33 cellular contexts compared by ENCODE assay signal in the genomic region with DNA sequence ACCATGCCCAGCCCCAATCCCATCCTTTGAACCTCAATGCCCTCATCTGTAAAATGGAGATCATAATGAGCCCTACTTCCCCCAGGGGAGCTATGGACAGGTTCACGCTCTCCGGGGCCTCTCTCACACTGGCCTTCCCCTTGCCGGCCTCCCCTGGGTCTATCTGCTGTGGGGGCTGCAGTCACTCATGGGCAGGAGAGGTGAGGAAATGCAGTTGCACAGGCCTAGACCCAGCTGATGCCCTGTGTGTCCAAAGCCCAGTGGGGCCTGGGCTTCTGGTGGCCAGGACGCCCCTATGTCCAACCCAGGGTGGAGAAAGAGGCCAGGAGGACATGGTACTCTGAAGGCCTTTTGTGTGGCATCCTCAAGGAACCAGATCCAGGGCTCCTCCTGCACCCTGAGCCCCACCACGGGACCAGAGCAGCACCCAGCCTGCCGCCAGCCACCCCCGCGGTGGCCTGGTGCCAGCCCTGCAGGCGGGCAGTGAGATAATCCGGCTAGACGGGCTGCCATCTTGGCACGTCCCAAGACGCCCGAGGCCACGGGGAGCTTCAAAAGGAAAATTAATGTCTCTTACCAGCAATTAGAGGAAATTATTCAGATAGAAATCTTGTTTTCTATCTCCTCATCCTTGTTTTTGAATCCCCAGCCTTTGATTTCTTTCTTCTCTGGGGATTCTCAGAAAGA. TPM values are rescaled to one million over a fixed set of nuclear protein-coding genes. Genes with fewer than 3 reads are reported as not detected.
DNase-seq lines count a peak whose midpoint lies in the region; TF ChIP-seq lines count a peak whose summit lies in the region.
"Had no signal": no experiment of that assay in that cellular context is flagged by ENCODE, and none has a peak within 500 bp of the region (broad histone marks: within the 10 kb centered on the region; RNA-seq: fewer than 3 reads in every experiment).

No MANE protein-coding gene starts in this region.

- dilution Hi-C loops in mammary epithelial cell (cut with HindIII; ENCODE audit: low sequenced_read_pairs), result no loop called here

- 33% methylated on average over 12 of the region's 15 CpGs for WGBS in mammary epithelial cell (ENCODE audit: low coverage, missing lambda C conversion rate)
- 83 to 85% methylated on average over 15 of the region's 15 CpGs for WGBS in sigmoid colon, 2 donors

- no peak for TF ChIP-seq POLR2A in sigmoid colon (IDR thresholded peaks at IDR 0.05)

- DNase-seq in A673 (ENCODE audit: low spot score), result peak; percentile 68
- peak; percentile 9 for DNase-seq in GM10248 (ENCODE audit: extremely low spot score)
- DNase-seq in mammary epithelial cell, result peak; percentile 11
- DNase-seq in osteoblast (ENCODE audit: insufficient read length, low spot score, missing footprints), result peak; percentile 41
- no peak for DNase-seq in NCI-H446 (lab: John Stamatoyannopoulos, UW)
- no peak for DNase-seq in NCI-H146 (lab: John Stamatoyannopoulos, UW)
- DNase-seq in sigmoid colon, result no peak
- no peak for DNase-seq in GM19238 (ENCODE audit: insufficient read length, low spot score)
- DNase-seq: activated CD4-positive, alpha-beta T cell treated with anti-CD3 and anti-CD28 coated beads, Interleukin-2, amount 10 ng/mL, durations not matched to agents 7 days and 5 days; activated naive CD4-positive, alpha-beta T cell treated with anti-CD3 and anti-CD28 coated beads for 36 hours; body of pancreas; COR-L47; DND-41; glutamatergic neuron; lower lobe of right lung; NCI-H1436; NCI-H2107; NCI-H82; pancreas; SHP77; stimulated activated CD4-positive, alpha-beta T cell treated with anti-CD3 and anti-CD28 coated beads, Interleukin-4, amount 100 ng/mL, for 1 hour; SW 1271; uterus had no signal

- H3K27ac ChIP-seq in A673 (ENCODE audit: low read depth, low read length, poor library complexity, severe bottlenecking) (no peak overlapping the region), mammary epithelial cell (ENCODE audit: insufficient read depth, low read depth, low read length) (no peak overlapping the region), osteoblast (ENCODE audit: low read depth, low read length) (no peak overlapping the region), sigmoid colon (no peak overlapping the region)
- H3K27ac ChIP-seq: A549, adrenal gland, BLaER1, body of pancreas, HL-60, KMS-11, lower lobe of right lung, pancreas, right atrium auricular region, uterus had no signal

- H2AFZ ChIP-seq in mammary epithelial cell (ENCODE audit: low read depth, low read length), result peak overlapping the region; percentile 20
- H2AFZ ChIP-seq in osteoblast (ENCODE audit: low read length), result no peak overlapping the region

- H3K79me2 ChIP-seq in mammary epithelial cell (ENCODE audit: insufficient read depth, low read length) (no peaks in the 10 kb centered on the region), osteoblast (ENCODE audit: insufficient read depth, low read length) (no peaks in the 10 kb centered on the region)

- no peak overlapping the region for H3K9ac ChIP-seq in mammary epithelial cell (ENCODE audit: insufficient read depth, low read length)
- H3K9ac ChIP-seq: BLaER1, KMS-11 had no signal

- H3K4me1 ChIP-seq in A673 (ENCODE audit: insufficient read depth, low read length, poor library complexity, severe bottlenecking), result peaks cover 11% of the 10 kb centered on the region
- H3K4me1 ChIP-seq in mammary epithelial cell (ENCODE audit: insufficient read depth, low read length), result peaks cover 2% of the 10 kb centered on the region
- no peaks in the 10 kb centered on the region for H3K4me1 ChIP-seq in osteoblast (ENCODE audit: insufficient read depth, low read length)
- H3K4me1 ChIP-seq in sigmoid colon, result no peaks in the 10 kb centered on the region
- H3K4me1 ChIP-seq: adrenal gland, body of pancreas, lower lobe of right lung, pancreas, right atrium auricular region, uterus had no signal

- no peak for TF ChIP-seq EP300 in sigmoid colon (IDR thresholded peaks at IDR 0.05)

- BruUV-seq in A673 (replicated peaks; lab: Mats Ljungman, UMichigan), result no TSS peak
- no TSS peak for BruUV-seq in mammary epithelial cell (replicated peaks; lab: Mats Ljungman, UMichigan)

- no peaks in the 10 kb centered on the region for H4K20me1 ChIP-seq in mammary epithelial cell (ENCODE audit: insufficient read depth, low read length)
- no peaks in the 10 kb centered on the region for H4K20me1 ChIP-seq in osteoblast (ENCODE audit: insufficient read depth, low read length)
- H4K20me1 ChIP-seq: BLaER1 had no signal

- POLR2A ChIA-PET in A673 (lab: Charles Lee; ENCODE audit: low non-redundant PET) (no interaction called here), GM10248 (lab: Yijun Ruan, JAX) (no interaction called here)

- H3K4me3 ChIP-seq in A673 (ENCODE audit: low read depth, low read length, poor library complexity, severe bottlenecking), result no peak overlapping the region
- H3K4me3 ChIP-seq in mammary epithelial cell (replicated peaks in 1 of 3; ENCODE audit: insufficient read depth in 1 of 3, low read depth in 2 of 3, low read length in 3 of 3), result no peak overlapping the region
- no peak overlapping the region for H3K4me3 ChIP-seq in osteoblast (ENCODE audit: insufficient read depth, low read length)
- H3K4me3 ChIP-seq in sigmoid colon, result no peak overlapping the region
- H3K4me3 ChIP-seq: A549, adrenal gland, BLaER1, body of pancreas, lower lobe of right lung, pancreas, right atrium auricular region, uterus had no signal

- intact Hi-C loops in A673 (cut with micrococcal nuclease; ENCODE audit: unreplicated experiment), result no loop called here
- intact Hi-C loops in mammary epithelial cell (cut with micrococcal nuclease), result no loop called here
- intact Hi-C loops in sigmoid colon (cut with DNase I), result no loop called here

- in situ Hi-C loops in mammary epithelial cell (cut with MboI; ENCODE audit: low sequenced_read_pairs in 2 of 2), result no loop called here

- H3K27me3 ChIP-seq in A673 (replicated peaks; ENCODE audit: insufficient read depth, low read depth, low read length, poor library complexity) (no peaks in the 10 kb centered on the region), mammary epithelial cell (ENCODE audit: insufficient read depth, low read length) (no peaks in the 10 kb centered on the region), osteoblast (ENCODE audit: insufficient read depth, low read length) (peaks cover 11% of the 10 kb centered on the region), sigmoid colon (no peaks in the 10 kb centered on the region)
- H3K27me3 ChIP-seq: adrenal gland, BLaER1, body of pancreas, pancreas, right atrium auricular region, uterus had no signal

- H3K36me3 ChIP-seq in A673 (ENCODE audit: insufficient read depth, low read length, poor library complexity, severe bottlenecking) (no peaks in the 10 kb centered on the region), mammary epithelial cell (ENCODE audit: insufficient read depth, low read length) (no peaks in the 10 kb centered on the region), osteoblast (ENCODE audit: insufficient read depth, low read length) (no peaks in the 10 kb centered on the region), sigmoid colon (no peaks in the 10 kb centered on the region)
- H3K36me3 ChIP-seq: adrenal gland, BLaER1, lower lobe of right lung, pancreas, right atrium auricular region, uterus had no signal

- TF ChIP-seq CTCF in A673 (conservative IDR thresholded peaks at IDR 0.05; ENCODE audit: low read depth, low read length) (no peak), GM10248 (IDR thresholded peaks at IDR 0.05; ENCODE audit: control extremely low read depth, extremely low read depth, low read depth, missing control alignments) (no peak), mammary epithelial cell (conservative IDR thresholded peaks at IDR 0.05 in 1 of 2, IDR thresholded peaks at IDR 0.05 in 1 of 2; ENCODE audit: extremely low read depth in 1 of 2, insufficient read depth in 1 of 2, low read depth in 1 of 2, low read length in 2 of 2) (no peak), osteoblast (IDR thresholded peaks at IDR 0.05; ENCODE audit: extremely low read depth, low read depth, low read length) (no peak), sigmoid colon (IDR thresholded peaks at IDR 0.05) (no peak)

- H3K9me3 ChIP-seq in A673 (ENCODE audit: low read depth, low read length, poor library complexity, severe bottlenecking) (no peaks in the 10 kb centered on the region), mammary epithelial cell (replicated peaks; ENCODE audit: insufficient read depth, low read length) (peaks cover 2% of the 10 kb centered on the region), osteoblast (ENCODE audit: low read depth, low read length) (no peaks in the 10 kb centered on the region), sigmoid colon (no peaks in the 10 kb centered on the region)
- H3K9me3 ChIP-seq: A549, adrenal gland, BLaER1, body of pancreas, lower lobe of right lung, pancreas, right atrium auricular region, uterus had no signal

- H3K4me2 ChIP-seq in mammary epithelial cell (ENCODE audit: insufficient read depth, low read depth, low read length), result no peak overlapping the region
- H3K4me2 ChIP-seq in osteoblast (ENCODE audit: insufficient read depth, low read length), result no peak overlapping the region
- H3K4me2 ChIP-seq: A549, BLaER1, KMS-11 had no signal

- CTCF ChIA-PET in A673 (lab: Charles Lee), result no interaction called here
- CTCF ChIA-PET in GM10248 (lab: Yijun Ruan, JAX), result interaction anchor here (1.1 to 1.5 kb wide), 2 partner anchors 13 kb away, joined by 3 read pairs; no protein-coding TSS in a partner anchor
- CTCF ChIA-PET in mammary epithelial cell (lab: Charles Lee; ENCODE audit: low non-redundant PET), result no interaction called here

RNA-seq across cellular contexts. Expression of gene MYL10, which starts 39.0 kb away (rescaled TPM):
- total RNA-seq in A673 (2021) (0.30 TPM in 1 of 2 replicates, not detected in the other), mammary epithelial cell (not detected), osteoblast (not detected in 2 replicates), sigmoid colon (not detected)
- polyA plus RNA-seq in mammary epithelial cell (not detected), sigmoid colon (not detected)
- not detected for polyA minus RNA-seq in mammary epithelial cell
- total RNA-seq: activated CD4-positive, alpha-beta T cell treated with anti-CD3 and anti-CD28 coated beads, Interleukin-2, amount 10 ng/mL, durations not matched to agents 7 days and 5 days; activated naive CD4-positive, alpha-beta T cell treated with anti-CD3 and anti-CD28 coated beads for 36 hours; adrenal gland; body of pancreas; cerebellum; endothelial cell of umbilical vein; lower lobe of right lung; mucosa of gallbladder; pancreas; right atrium auricular region; uterus had no signal
- polyA plus RNA-seq: A549, adrenal gland, endothelial cell of umbilical vein, keratinocyte, pancreas had no signal

Comparison
In these comparisons a context has a peak if more than half of its experiments do, and no peak if none do; other contexts are left out.
1. DNase-seq: peak in A673 (single experiment), GM10248 (single experiment), mammary epithelial cell (single experiment) and osteoblast (single experiment); none in NCI-H446 (0 of 2), NCI-H146 (single experiment), sigmoid colon (single experiment) and GM19238 (single experiment).